ENCODE assay signal across 1 cellular context in the genomic region with DNA sequence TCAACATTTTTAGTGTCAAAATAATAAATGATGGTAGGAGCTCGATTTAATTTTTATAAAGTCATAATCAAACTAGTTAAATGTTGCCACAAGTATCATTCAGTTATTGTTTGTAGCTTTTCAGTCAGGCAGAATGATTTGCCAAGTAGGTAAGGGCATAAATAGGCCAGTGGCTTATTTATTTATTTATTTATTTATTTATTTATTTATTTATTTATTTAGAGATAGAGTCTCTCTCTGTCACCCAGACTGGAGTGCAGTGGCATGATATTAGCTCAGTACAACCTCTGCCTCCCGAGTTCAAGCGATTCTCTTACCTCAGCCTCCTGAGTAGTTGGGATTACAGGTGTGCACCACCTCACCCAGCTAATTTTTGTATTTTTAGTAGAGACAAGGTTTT. TPM values are rescaled to one million over a fixed set of nuclear protein-coding genes. Genes with fewer than 3 reads are reported as not detected.
"Had no signal": no experiment of that assay in that cellular context is flagged by ENCODE, and none has a peak within 500 bp of the region (broad histone marks: within the 10 kb centered on the region; RNA-seq: fewer than 3 reads in every experiment).

No MANE protein-coding gene starts in this region.

RNA-seq across cellular contexts. Expression of gene DEPDC7, which starts 43.4 kb away (rescaled TPM):
- polyA plus RNA-seq: IgD-negative memory B cell had no signal
